ENCODE assay signal across 8 cellular contexts in genomic region chr7:149027055-149027454, GRCh38. TPM values are rescaled to one million over a fixed set of nuclear protein-coding genes. Genes with fewer than 3 reads are reported as not detected.
DNase-seq lines count a peak whose midpoint lies in the region; ATAC-seq and TF ChIP-seq lines count a peak whose summit lies in the region.
"Had no signal": no experiment of that assay in that cellular context is flagged by ENCODE, and none has a peak within 500 bp of the region (broad histone marks: within the 10 kb centered on the region; RNA-seq: fewer than 3 reads in every experiment).

No MANE protein-coding gene starts in this region.

- WGBS in gastroesophageal sphincter (ENCODE audit: low coverage in 1 of 2), 2 donors = 26 to 33% methylated on average over 6 to 10 of the region's 10 CpGs
- WGBS in smooth muscle cell (ENCODE audit: low lambda C conversion rate) = 63% methylated on average over 10 of the region's 10 CpGs

- H3K9me3 ChIP-seq in SU-DHL-6 (ENCODE audit: insufficient read depth, low read length) = no peaks in the 10 kb centered on the region
- no peaks in the 10 kb centered on the region for H3K9me3 ChIP-seq in gastroesophageal sphincter
- no peaks in the 10 kb centered on the region for H3K9me3 ChIP-seq in smooth muscle cell (replicated peaks; ENCODE audit: low read depth)

- H3K27ac ChIP-seq in GM23338 (ENCODE audit: low read depth) (no peak overlapping the region), SU-DHL-6 (ENCODE audit: low read depth, low read length) (peak overlapping the region; percentile 82), gastroesophageal sphincter (peak overlapping the region in 3 of 4 donors; percentile 93 to 96 (median 95)), smooth muscle cell (ENCODE audit: low read depth) (peak overlapping the region; percentile 72)

- H3K27me3 ChIP-seq in GM23338 (ENCODE audit: insufficient read depth) (no peaks in the 10 kb centered on the region), SU-DHL-6 (ENCODE audit: low read length) (no peaks in the 10 kb centered on the region), gastroesophageal sphincter (no peaks in the 10 kb centered on the region), smooth muscle cell (ENCODE audit: low read depth) (no peaks in the 10 kb centered on the region)

- H3K27ac Mint-ChIP-seq in GM23338 = no peak overlapping the region

- peaks cover 9% of the 10 kb centered on the region for H3K27me3 Mint-ChIP-seq in GM23338 (ENCODE audit: insufficient read depth, low read depth, poor library complexity)

- H3F3A ChIP-seq in GM23338 (replicated peaks; ENCODE audit: low read depth) (peaks cover 11% of the 10 kb centered on the region; the same call in 1 of the 2 replicates), SU-DHL-6 (ENCODE audit: insufficient read depth) (0 out of 2 replicates have a peak, but pooled peaks cover 9% of the 10 kb centered on the region), smooth muscle cell (ENCODE audit: low read depth) (peaks cover 14% of the 10 kb centered on the region)

- no peak for TF ChIP-seq CTCF in GM23338 (conservative IDR thresholded peaks at IDR 0.05; ENCODE audit: low read depth in 2 of 2)
- TF ChIP-seq CTCF in SU-DHL-6 (IDR thresholded peaks at IDR 0.05; ENCODE audit: insufficient read depth, low read length, poor library complexity, severe bottlenecking) = no peak
- no peak for TF ChIP-seq CTCF in gastroesophageal sphincter (IDR thresholded peaks at IDR 0.05)
- no peak for TF ChIP-seq CTCF in smooth muscle cell (IDR thresholded peaks at IDR 0.05; ENCODE audit: borderline replicate concordance, insufficient read depth, poor library complexity, severe bottlenecking)

- TF ChIP-seq POLR2A in gastroesophageal sphincter (IDR thresholded peaks at IDR 0.05) = no peak

- H3K79me2 ChIP-seq in GM23338 (replicated peaks; ENCODE audit: insufficient read depth) = peaks cover 60% of the 10 kb centered on the region
- H3K79me2 ChIP-seq in SU-DHL-6 (ENCODE audit: insufficient read depth, low read length) = peaks cover 58% of the 10 kb centered on the region
- H3K79me2 ChIP-seq in smooth muscle cell (ENCODE audit: low read depth) = peaks cover 62% of the 10 kb centered on the region

- peaks cover 37% of the 10 kb centered on the region for H3K4me1 ChIP-seq in GM23338 (ENCODE audit: insufficient read depth)
- H3K4me1 ChIP-seq in gastroesophageal sphincter = peaks cover 0 to 32% (median 12%) of the 10 kb centered on the region in 3 donors
- H3K4me1 ChIP-seq in smooth muscle cell (ENCODE audit: low read depth) = peaks cover 9% of the 10 kb centered on the region

- H3K9ac ChIP-seq in SU-DHL-6 (ENCODE audit: low read length) (peak overlapping the region; percentile 95), smooth muscle cell (ENCODE audit: low read depth) (peak overlapping the region; percentile 75)

- H3K4me3 Mint-ChIP-seq in GM23338 = peak overlapping the region; percentile 99

- H2AFZ ChIP-seq in GM23338 (no peak overlapping the region), SU-DHL-6 (ENCODE audit: low read depth, low read length, severe bottlenecking) (no peak overlapping the region), smooth muscle cell (ENCODE audit: low read depth) (no peak overlapping the region)

- no peaks in the 10 kb centered on the region; the same call in 2 of the 3 replicates for H3K9me3 Mint-ChIP-seq in GM23338

- no peak for DNase-seq in GM23338 (ENCODE audit: low spot score)
- DNase-seq in smooth muscle cell (lab: John Stamatoyannopoulos, UW; ENCODE audit: unreplicated experiment) = no peak
- DNase-seq in putamen (ENCODE audit: low spot score) = no peak
- DNase-seq in epidermal melanocyte (ENCODE audit: insufficient read length, low spot score) = no peak
- DNase-seq in HuH-7 (ENCODE audit: low spot score) = no peak
- DNase-seq: KG1 had no signal

- H3K4me2 ChIP-seq in GM23338 (peak overlapping the region; percentile 88), SU-DHL-6 (ENCODE audit: low read depth, low read length, poor library complexity, severe bottlenecking) (peak overlapping the region; percentile 90), smooth muscle cell (peak overlapping the region; percentile 96)

- ATAC-seq in GM23338 (no peak), gastroesophageal sphincter (no peak)

- H3K9me2 ChIP-seq in GM23338 (ENCODE audit: insufficient read depth) (no peaks in the 10 kb centered on the region), SU-DHL-6 (replicated peaks; ENCODE audit: insufficient read depth, low read length) (no peaks in the 10 kb centered on the region)

- H4K20me1 ChIP-seq in GM23338 (replicated peaks; ENCODE audit: insufficient read depth) (peaks cover 30% of the 10 kb centered on the region), SU-DHL-6 (ENCODE audit: low read depth, low read length) (no peaks in the 10 kb centered on the region), smooth muscle cell (ENCODE audit: low read depth) (peaks cover 33% of the 10 kb centered on the region)

- H3K4me1 Mint-ChIP-seq in GM23338 = peaks cover 53% of the 10 kb centered on the region

- H3K4me3 ChIP-seq in GM23338 = peak overlapping the region; percentile 92
- H3K4me3 ChIP-seq in SU-DHL-6 (ENCODE audit: insufficient read depth, low read length, poor library complexity, severe bottlenecking) = peak overlapping the region; percentile 90
- H3K4me3 ChIP-seq in gastroesophageal sphincter = peak overlapping the region in 1 of 2 donors; percentile 91
- peak overlapping the region; percentile 81 for H3K4me3 ChIP-seq in smooth muscle cell

- H3K36me3 ChIP-seq in GM23338 (ENCODE audit: insufficient read depth) (0 out of 2 replicates have a peak, but pooled peaks cover 5% of the 10 kb centered on the region), SU-DHL-6 (ENCODE audit: low read length) (no peaks in the 10 kb centered on the region), gastroesophageal sphincter (no peaks in the 10 kb centered on the region), smooth muscle cell (ENCODE audit: low read depth) (no peaks in the 10 kb centered on the region)

- H3K36me3 Mint-ChIP-seq in GM23338 (ENCODE audit: low read depth) = peaks cover 17% of the 10 kb centered on the region

- TF ChIP-seq EP300 in gastroesophageal sphincter (IDR thresholded peaks at IDR 0.05) = no peak

TF ChIP-seq in GM23338, 12 proteins besides CTCF, POLR2A, EP300 and RAD21:
- TF ChIP-seq, protein P1, sequence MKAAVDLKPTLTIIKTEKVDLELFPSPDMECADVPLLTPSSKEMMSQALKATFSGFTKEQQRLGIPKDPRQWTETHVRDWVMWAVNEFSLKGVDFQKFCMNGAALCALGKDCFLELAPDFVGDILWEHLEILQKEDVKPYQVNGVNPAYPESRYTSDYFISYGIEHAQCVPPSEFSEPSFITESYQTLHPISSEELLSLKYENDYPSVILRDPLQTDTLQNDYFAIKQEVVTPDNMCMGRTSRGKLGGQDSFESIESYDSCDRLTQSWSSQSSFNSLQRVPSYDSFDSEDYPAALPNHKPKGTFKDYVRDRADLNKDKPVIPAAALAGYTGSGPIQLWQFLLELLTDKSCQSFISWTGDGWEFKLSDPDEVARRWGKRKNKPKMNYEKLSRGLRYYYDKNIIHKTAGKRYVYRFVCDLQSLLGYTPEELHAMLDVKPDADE (IDR thresholded peaks at IDR 0.05) = no peak
- no peak for TF ChIP-seq REST (IDR thresholded peaks at IDR 0.05; ENCODE audit: unreplicated experiment)

RNA-seq across cellular contexts. Expression of gene PDIA4, which starts 1.2 kb away (rescaled TPM):
- 326 and 332 TPM in 2 replicates for total RNA-seq in GM23338 (2014; rRNA removed; shearing (Covaris generic))
- polyA plus RNA-seq in GM23338 (2016; fragmentation: Nextera tagmentation; extraction: Ambion mirVana) (194 and 196 TPM in 2 replicates), smooth muscle cell (211 and 316 TPM in 2 replicates)
- total RNA-seq in gastroesophageal sphincter (10 to 100 TPM; 25.4 to 81.0 (median 46.5) TPM), smooth muscle cell (178 and 229 TPM in 2 replicates)
